In genomic region chr16:87863327-87863635, GRCh38 we compare ENCODE assay signal across 2 cellular contexts.
TF ChIP-seq lines count a peak whose summit lies in the region.

No MANE protein-coding gene starts in this region.

TF ChIP-seq in A549, 52 proteins besides CTCF, POLR2A, EP300 and RAD21:
- 0 out of 2 replicates have a peak, but pooled peaks have one; percentile 11 for TF ChIP-seq FOSB (CRISPR knock-in tag; IDR thresholded peaks at IDR 0.05)

TF ChIP-seq in HepG2, 621 proteins besides CTCF, POLR2A, EP300 and RAD21:
- TF ChIP-seq GLI4 (CRISPR knock-in tag; IDR thresholded peaks at IDR 0.05; ENCODE audit: borderline replicate concordance), result 0 out of 2 replicates have a peak, but pooled peaks have one; percentile 62
- 0 out of 2 replicates have a peak, but pooled peaks have one; percentile 3 for TF ChIP-seq ZNF768 (CRISPR knock-in tag; IDR thresholded peaks at IDR 0.05)
- TF ChIP-seq HOXA3 (CRISPR knock-in tag; IDR thresholded peaks at IDR 0.05), result peak; percentile 31; the same call in 1 of the 2 replicates
- 0 out of 2 replicates have a peak, but pooled peaks have one; percentile 24 for TF ChIP-seq MLXIP (CRISPR knock-in tag; IDR thresholded peaks at IDR 0.05; ENCODE audit: borderline replicate concordance)
